11 cellular contexts compared by ENCODE assay signal in the genomic region with DNA sequence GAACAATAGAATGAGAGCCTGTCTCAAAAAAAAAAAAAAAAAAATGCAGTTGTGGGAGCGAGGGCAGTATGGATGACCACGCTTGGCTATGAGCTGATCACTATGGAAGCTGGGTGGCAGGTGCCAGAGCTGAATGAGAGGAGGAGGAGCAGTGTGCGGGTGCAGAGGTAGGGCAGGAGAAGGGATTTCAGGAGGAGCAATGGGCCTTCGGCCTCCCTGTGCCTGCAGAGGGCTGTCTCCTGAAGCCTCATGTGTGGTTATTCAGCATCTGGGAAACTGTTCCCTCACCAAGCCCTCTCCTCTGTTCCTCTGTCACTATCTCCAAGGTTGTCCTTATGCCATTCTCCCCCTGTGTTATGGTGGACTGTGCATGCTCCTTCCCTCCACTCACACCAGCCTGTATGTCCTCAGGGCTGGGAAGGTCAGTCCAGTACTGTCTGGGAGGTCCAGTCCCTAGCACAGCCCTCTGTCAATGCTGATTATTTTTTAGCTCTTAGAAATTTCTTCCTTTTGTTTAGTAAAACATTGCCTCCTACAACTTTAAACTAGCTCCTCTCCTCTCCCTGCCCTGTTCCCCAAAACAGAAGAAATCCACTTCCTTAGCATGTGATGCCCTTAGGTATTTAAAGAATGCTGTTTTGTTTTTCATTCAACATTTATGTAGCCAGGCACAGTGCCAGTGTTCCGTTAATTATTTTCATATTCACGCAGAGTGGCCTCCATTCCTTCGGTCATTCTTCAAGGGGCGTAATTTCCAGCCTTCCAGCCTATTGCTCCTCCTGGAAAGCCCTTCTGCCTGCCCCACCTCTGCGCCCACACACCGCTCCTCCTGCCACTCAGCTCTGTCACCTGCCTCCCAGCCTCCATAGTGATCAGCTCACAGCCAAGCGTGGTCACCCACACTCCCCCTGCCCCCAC. TPM values are rescaled to one million over a fixed set of nuclear protein-coding genes. Genes with fewer than 3 reads are reported as not detected.
DNase-seq lines count a peak whose midpoint lies in the region; ATAC-seq and TF ChIP-seq lines count a peak whose summit lies in the region.
"Had no signal": no experiment of that assay in that cellular context is flagged by ENCODE, and none has a peak within 500 bp of the region (broad histone marks: within the 10 kb centered on the region; RNA-seq: fewer than 3 reads in every experiment).

No MANE protein-coding gene starts in this region.

- no peaks in the 10 kb centered on the region for H4K20me1 ChIP-seq in neural progenitor cell (ENCODE audit: low read depth)

- DNase-seq in AG09309 (ENCODE audit: low read depth) (peak; percentile 40), NCI-H226 (peak; percentile 15), epithelial cell of proximal tubule (ENCODE audit: low read depth) (peak; percentile 88), neural progenitor cell (ENCODE audit: low spot score) (no peak), GM19238 (ENCODE audit: insufficient read length, low spot score) (no peak), UCSD-AML1 (lab: John Stamatoyannopoulos, UW; ENCODE audit: unreplicated experiment) (no peak)
- DNase-seq: hypothalamus; stimulated activated CD4-positive, alpha-beta T cell treated with anti-CD3 and anti-CD28 coated beads, Interleukin-1b, Interleukin-23, amount 100 ng/mL, for 48 hours had no signal

- no peaks in the 10 kb centered on the region for H3K4me1 Mint-ChIP-seq in neural progenitor cell

- no peak for ATAC-seq in HG02610 (IDR thresholded peaks at IDR 0.05; ENCODE audit: unreplicated experiment)
- ATAC-seq in activated CD4-positive, CD25-positive, alpha-beta regulatory T cell treated with anti-CD3 and anti-CD28 coated beads, Interleukin-2, amount 50 U/mL, for 24 hours = no peak

- no peaks in the 10 kb centered on the region for H3K79me2 ChIP-seq in neural progenitor cell (ENCODE audit: low read depth)

- H3K27me3 Mint-ChIP-seq in neural progenitor cell (ENCODE audit: insufficient read depth, low read depth) = peaks cover 2% of the 10 kb centered on the region

- H3K9me3 Mint-ChIP-seq in neural progenitor cell = no peaks in the 10 kb centered on the region
- H3K9me3 Mint-ChIP-seq: activated T-helper 1 cell treated with anti-CD3 and anti-CD28 coated beads, Interleukin-12 subunit alpha, Interleukin-12 subunit beta, Interleukin-2, Interleukin-4 antibody, amounts not matched to agents 30 ng/mL and 10 ng/mL and 1 ng/mL, durations not matched to agents 14 hours and 24 hours and 36 hours had no signal

- no peaks in the 10 kb centered on the region for H3F3A ChIP-seq in neural progenitor cell (ENCODE audit: low read depth)

- peak overlapping the region; percentile 8 for H3K27ac Mint-ChIP-seq in neural progenitor cell
- H3K27ac Mint-ChIP-seq: activated T-helper 1 cell treated with anti-CD3 and anti-CD28 coated beads, Interleukin-12 subunit alpha, Interleukin-12 subunit beta, Interleukin-2, Interleukin-4 antibody, amounts not matched to agents 30 ng/mL and 10 ng/mL and 1 ng/mL, durations not matched to agents 14 hours and 24 hours and 36 hours had no signal

- no peaks in the 10 kb centered on the region for H3K27me3 ChIP-seq in neural progenitor cell

- H3K9ac ChIP-seq in neural progenitor cell = no peak overlapping the region

- H3K4me3 Mint-ChIP-seq in neural progenitor cell = peak overlapping the region; percentile 23
- H3K4me3 Mint-ChIP-seq: activated T-helper 1 cell treated with anti-CD3 and anti-CD28 coated beads, Interleukin-12 subunit alpha, Interleukin-12 subunit beta, Interleukin-2, Interleukin-4 antibody, amounts not matched to agents 30 ng/mL and 10 ng/mL and 1 ng/mL, durations not matched to agents 14 hours and 24 hours and 36 hours had no signal

- no peaks in the 10 kb centered on the region for H3K4me1 ChIP-seq in neural progenitor cell

- H3K4me2 ChIP-seq in neural progenitor cell = no peak overlapping the region

- H3K36me3 Mint-ChIP-seq in neural progenitor cell = no peaks in the 10 kb centered on the region

- no peaks in the 10 kb centered on the region for H3K36me3 ChIP-seq in neural progenitor cell

- H3K4me3 ChIP-seq in AG09309 (ENCODE audit: control insufficient read depth, low read depth, low read length) = no peak overlapping the region
- H3K4me3 ChIP-seq in epithelial cell of proximal tubule (ENCODE audit: low read depth, low read length) = no peak overlapping the region
- no peak overlapping the region for H3K4me3 ChIP-seq in neural progenitor cell

- peak overlapping the region; percentile 68 for H2AFZ ChIP-seq in neural progenitor cell (replicated peaks)

- no peak overlapping the region for H3K27ac ChIP-seq in neural progenitor cell

- H3K9me3 ChIP-seq in neural progenitor cell (ENCODE audit: low read depth) = no peaks in the 10 kb centered on the region

- no peak for TF ChIP-seq CTCF in AG09309 (IDR thresholded peaks at IDR 0.05; ENCODE audit: control insufficient read depth, insufficient read depth, low read depth, low read length, missing control alignments)
- no peak for TF ChIP-seq CTCF in epithelial cell of proximal tubule (conservative IDR thresholded peaks at IDR 0.05; ENCODE audit: low read depth, low read length)
- TF ChIP-seq CTCF in neural progenitor cell (IDR thresholded peaks at IDR 0.05) = no peak

RNA-seq across cellular contexts. Expression of a gene that starts 48.9 kb away (rescaled TPM):
- total RNA-seq in epithelial cell of proximal tubule (2.1 and 5.6 TPM in 2 replicates), neural progenitor cell (ENCODE audit: low replicate concordance) (4.4 and 6.1 TPM in 2 replicates)

Comparison
In these comparisons a context has a peak if more than half of its experiments do, and no peak if none do; other contexts are left out.
1. DNase-seq: peak in AG09309 (single experiment), NCI-H226 (single experiment) and epithelial cell of proximal tubule (single experiment); none in neural progenitor cell (single experiment), GM19238 (single experiment) and UCSD-AML1 (single experiment).